Comparison of ENCODE assay signal across 9 cellular contexts in genomic region chr15:99511865-99512632, GRCh38. TPM values are rescaled to one million over a fixed set of nuclear protein-coding genes. Genes with fewer than 3 reads are reported as not detected.
A peak's percentile ranks its signal among the peaks of the same experiment; 100 is the strongest.
DNase-seq lines count a peak whose midpoint lies in the region; ATAC-seq, FAIRE-seq and TF ChIP-seq lines count a peak whose summit lies in the region.
"Had no signal": no experiment of that assay in that cellular context is flagged by ENCODE, and none has a peak within 500 bp of the region (broad histone marks: within the 10 kb centered on the region; RNA-seq: fewer than 3 reads in every experiment).

No MANE protein-coding gene starts in this region.

- 37% methylated on average over 14 of the region's 14 CpGs for WGBS in right cardiac atrium

- no peaks in the 10 kb centered on the region for H3K27me3 ChIP-seq in right cardiac atrium (ENCODE audit: control insufficient read depth, insufficient read depth)

- intact Hi-C loops in right cardiac atrium (cut with DNase I), result loop anchor here in 1 of 4 donors (5.0 kb wide), 1 partner anchor 50 kb away; no protein-coding TSS in a partner anchor

- TF ChIP-seq CTCF in GM12865 (IDR thresholded peaks at IDR 0.05; ENCODE audit: insufficient read depth, low read depth, low read length, missing control alignments), result no peak
- no peak for TF ChIP-seq CTCF in D721Med (IDR thresholded peaks at IDR 0.05; ENCODE audit: insufficient read depth, missing control alignments)

- H3K36me3 Mint-ChIP-seq in immature natural killer cell, result no peaks in the 10 kb centered on the region

- peak overlapping the region; percentile 52 for H3K4me3 ChIP-seq in GM12865 (ENCODE audit: low read depth, low read length)
- no peak overlapping the region for H3K4me3 ChIP-seq in Jurkat, Clone E6-1 (ENCODE audit: low read length)
- no peak overlapping the region for H3K4me3 ChIP-seq in right cardiac atrium (ENCODE audit: low read length)

- H3K4me1 ChIP-seq in right cardiac atrium (ENCODE audit: control insufficient read depth, insufficient read depth, low read length), result peaks cover 18% of the 10 kb centered on the region

- H3K4me3 Mint-ChIP-seq in immature natural killer cell, result peak overlapping the region in 2 of 5 donors; percentile 3 to 17

- H3K27me3 Mint-ChIP-seq in immature natural killer cell (ENCODE audit: low read depth in 3 of 3), result peaks cover 0 to 7% (median 5%) of the 10 kb centered on the region in 3 donors

- H3K9me3 Mint-ChIP-seq in immature natural killer cell, result no peaks in the 10 kb centered on the region

- ATAC-seq in GM21526 (IDR thresholded peaks at IDR 0.05; ENCODE audit: low FRiP score, unreplicated experiment) (peak; percentile 62), right cardiac atrium (peak; percentile 50 to 56)
- ATAC-seq: HCT116 had no signal

- FAIRE-seq in D721Med (lab: Jason Lieb, UNC), result no peak

- no peaks in the 10 kb centered on the region for H3K9me3 ChIP-seq in right cardiac atrium (ENCODE audit: control insufficient read depth, low read length)

- peak overlapping the region; percentile 91 for H3K27ac ChIP-seq in right cardiac atrium (ENCODE audit: low read length)

- DNase-seq in GM12865 (ENCODE audit: low read depth), result peak; percentile 97
- peak; percentile 33 for DNase-seq in Jurkat, Clone E6-1 (ENCODE audit: low read depth, low spot score)
- peak; percentile 60 to 73 (median 64) for DNase-seq in right cardiac atrium
- DNase-seq in foreskin melanocyte, result no peak
- DNase-seq in D721Med (ENCODE audit: insufficient read length, low spot score), result no peak
- DNase-seq in immature natural killer cell, result no peak
- DNase-seq in GOT3 (lab: John Stamatoyannopoulos, UW), result no peak

- peaks cover 53 to 60% of the 10 kb centered on the region in 2 donors for H3K4me1 Mint-ChIP-seq in immature natural killer cell

- no peak overlapping the region for H3K27ac Mint-ChIP-seq in immature natural killer cell

RNA-seq across cellular contexts. Expression of gene MEF2A, which starts 53.7 kb away (rescaled TPM):
- polyA plus RNA-seq in Jurkat, Clone E6-1 (2012; ENCODE audit: insufficient read depth, insufficient read length), result 18.8 TPM
- total RNA-seq in right cardiac atrium, result 100 to 1,000 TPM; 145 to 177 (median 174) TPM
- polyA plus RNA-seq in right cardiac atrium (65.9 TPM), immature natural killer cell (10 to 100 TPM in 1 of 3 donors, 1 to 10 TPM in 2; 5.8 to 14.4 (median 6.3) TPM)

Comparison
In these comparisons a context has a peak if more than half of its experiments do, and no peak if none do; other contexts are left out.
1. DNase-seq: peak in GM12865 (single experiment), Jurkat, Clone E6-1 (single experiment) and right cardiac atrium (3 of 3); none in foreskin melanocyte (single experiment), D721Med (single experiment), immature natural killer cell (0 of 3) and GOT3 (single experiment).